In the genomic region with DNA sequence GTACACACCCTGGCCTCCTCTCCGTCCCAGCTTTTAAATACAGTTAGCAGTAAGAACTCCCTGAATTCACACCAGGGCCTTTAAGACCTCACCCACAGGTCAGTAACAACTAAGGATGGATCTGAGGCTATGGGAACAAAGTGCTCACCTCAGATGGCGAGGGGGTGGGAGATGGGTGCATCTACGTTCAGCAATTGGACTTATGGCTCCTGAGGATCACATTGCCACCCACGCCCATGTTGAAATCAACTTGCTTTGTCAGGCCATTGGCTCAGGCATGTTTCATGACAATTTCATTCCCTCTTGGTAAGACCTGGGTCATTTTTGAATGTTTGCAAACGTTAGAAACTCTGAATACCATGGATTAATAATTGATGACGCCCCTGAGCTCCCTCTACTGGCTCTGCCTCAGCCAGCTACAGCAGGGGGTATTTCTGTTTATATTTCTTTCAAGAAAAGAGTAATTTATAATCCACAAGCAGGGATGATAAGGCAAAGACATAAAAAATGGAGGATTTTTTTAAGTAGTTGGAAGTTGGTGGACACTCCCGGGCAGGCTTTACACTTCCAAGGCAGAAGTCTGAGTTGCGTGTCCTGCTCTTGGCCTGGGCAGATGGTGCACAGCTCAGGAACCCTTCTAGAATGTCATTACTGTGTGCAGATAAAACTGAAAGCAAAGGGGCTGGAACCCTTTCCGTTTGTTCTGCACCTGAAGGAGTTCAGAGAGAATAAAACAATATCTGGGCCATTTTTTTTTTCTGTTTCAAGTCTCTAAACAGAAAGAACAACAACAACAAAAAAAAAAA, we compare ENCODE assay signal across 8 cellular contexts. TPM values are rescaled to one million over a fixed set of nuclear protein-coding genes. Genes with fewer than 3 reads are reported as not detected.
A peak's percentile ranks its signal among the peaks of the same experiment; 100 is the strongest.
DNase-seq lines count a peak whose midpoint lies in the region; ATAC-seq and TF ChIP-seq lines count a peak whose summit lies in the region.

No MANE protein-coding gene starts in this region.

- WGBS in thymus: 62% methylated on average over 9 of the region's 9 CpGs

- TF ChIP-seq CTCF in 22Rv1 (IDR thresholded peaks at IDR 0.05): peak; percentile 82
- TF ChIP-seq CTCF in choroid plexus epithelial cell (conservative IDR thresholded peaks at IDR 0.05; ENCODE audit: low read depth, low read length): peak; percentile 71

- H3K27ac ChIP-seq in 22Rv1 (no peak overlapping the region), thymus (ENCODE audit: low read depth) (peak overlapping the region; percentile 89)

- H3K36me3 ChIP-seq in thymus (ENCODE audit: control insufficient read depth, insufficient read depth): no peaks in the 10 kb centered on the region

- no peak overlapping the region for H3K4me3 ChIP-seq in choroid plexus epithelial cell (ENCODE audit: low read depth, low read length)
- H3K4me3 ChIP-seq in thymus (ENCODE audit: low read length): no peak overlapping the region

- ATAC-seq in GM18858 (IDR thresholded peaks at IDR 0.05; ENCODE audit: unreplicated experiment) (peak; percentile 22), HG03432 (IDR thresholded peaks at IDR 0.05; ENCODE audit: unreplicated experiment) (peak; percentile 39)

- peaks cover 53% of the 10 kb centered on the region for H3K4me1 ChIP-seq in thymus (ENCODE audit: control insufficient read depth, insufficient read depth, low read length)

- no peaks in the 10 kb centered on the region for H3K9me3 ChIP-seq in thymus (ENCODE audit: control insufficient read depth)

- peak; percentile 45 for DNase-seq in choroid plexus epithelial cell (ENCODE audit: low read depth)
- no peak for DNase-seq in H4 (ENCODE audit: low spot score)
- no peak for DNase-seq in mucosa of gallbladder (ENCODE audit: low spot score)
- DNase-seq in effector CD8-positive, alpha-beta T cell (lab: John Stamatoyannopoulos, UW): no peak

- H3K27me3 ChIP-seq in thymus (ENCODE audit: control insufficient read depth, insufficient read depth): no peaks in the 10 kb centered on the region

RNA-seq across cellular contexts. Expression of a gene that starts 13.7 kb away (rescaled TPM):
- 71.1 TPM for polyA plus RNA-seq in thymus
- total RNA-seq in H4 (2014; rRNA removed; shearing (Covaris generic)): 50.3 and 54.7 TPM in 2 replicates
- 55.5 TPM for total RNA-seq in mucosa of gallbladder
